In the genomic region with DNA sequence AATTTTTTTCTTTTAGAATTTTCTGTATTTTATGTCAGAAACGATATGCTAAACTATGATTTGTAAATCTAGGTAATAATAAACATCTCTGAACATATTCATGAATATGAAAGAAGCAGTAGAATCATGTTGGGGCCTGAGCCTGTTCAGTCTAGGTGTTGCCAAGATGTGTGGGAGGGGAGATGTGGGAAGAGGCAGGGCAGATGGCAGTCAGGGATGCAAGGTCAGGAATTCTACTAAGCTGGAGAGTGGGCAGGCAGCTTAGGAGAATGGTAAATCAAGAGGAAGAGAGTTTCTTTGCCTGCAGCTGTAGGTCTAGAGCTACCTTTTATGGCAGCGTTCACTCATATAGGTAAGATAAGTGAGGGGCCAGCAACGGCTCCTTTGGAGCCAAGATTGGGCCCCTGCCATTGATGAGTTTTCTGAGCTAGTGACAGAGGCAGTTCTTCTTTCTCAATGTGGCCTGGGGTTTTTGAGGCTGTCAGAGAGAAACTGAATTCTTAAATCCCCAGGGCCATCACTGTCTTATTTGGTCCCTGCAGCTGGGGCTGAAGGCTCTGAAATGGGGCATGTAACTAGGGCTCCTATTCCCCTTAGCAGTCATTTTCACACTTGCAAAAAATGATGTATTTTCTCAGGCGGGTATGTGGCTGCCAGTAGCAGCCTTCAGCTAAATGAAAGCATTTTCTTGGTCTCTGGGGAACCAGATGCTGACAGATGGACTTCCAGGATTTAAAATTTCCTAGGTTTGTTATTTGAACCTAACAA, we compare ENCODE assay signal across 11 cellular contexts.
DNase-seq lines count a peak whose midpoint lies in the region; ATAC-seq lines count a peak whose summit lies in the region.
"Had no signal": no experiment of that assay in that cellular context is flagged by ENCODE, and none has a peak within 500 bp of the region (broad histone marks: within the 10 kb centered on the region; RNA-seq: fewer than 3 reads in every experiment).

No MANE protein-coding gene starts in this region.

- peak; percentile 73 for ATAC-seq in GM19452 (IDR thresholded peaks at IDR 0.05; ENCODE audit: unreplicated experiment)
- peak; percentile 84 for ATAC-seq in HG02885 (IDR thresholded peaks at IDR 0.05; ENCODE audit: poor library complexity, unreplicated experiment)
- ATAC-seq: pancreas had no signal

- DNase-seq in D341Med (ENCODE audit: low spot score) (peak; percentile 57), NCI-H446 treated with DMSO at 0.1 percent for 48 hours (lab: John Stamatoyannopoulos, UW) (peak; percentile 48), DMS114 treated with DMSO at 0.1 percent for 48 hours (lab: John Stamatoyannopoulos, UW; ENCODE audit: unreplicated experiment) (no peak), LoVo (ENCODE audit: low spot score) (no peak), activated gamma-delta T cell (lab: John Stamatoyannopoulos, UW) (no peak), NCI-H2081 treated with DMSO at 0.1 percent for 48 hours (lab: John Stamatoyannopoulos, UW) (no peak)
- DNase-seq: ACHN, NCI-H2107, pancreas had no signal

Comparison
In these comparisons a context has a peak if more than half of its experiments do, and no peak if none do; other contexts are left out.
1. DNase-seq: peak in D341Med (single experiment) and NCI-H446 treated with DMSO at 0.1 percent for 48 hours (single experiment); none in DMS114 treated with DMSO at 0.1 percent for 48 hours (single experiment), LoVo (single experiment), activated gamma-delta T cell (single experiment) and NCI-H2081 treated with DMSO at 0.1 percent for 48 hours (single experiment).